In genomic region chr14:77023001-77023996, GRCh38 we compare ENCODE assay signal across 8 cellular contexts. TPM values are rescaled to one million over a fixed set of nuclear protein-coding genes. Genes with fewer than 3 reads are reported as not detected.
DNase-seq lines count a peak whose midpoint lies in the region; ATAC-seq, FAIRE-seq and TF ChIP-seq lines count a peak whose summit lies in the region.

No MANE protein-coding gene starts in this region.

- BruUV-seq in endothelial cell of umbilical vein (replicated peaks; lab: Mats Ljungman, UMichigan): no TSS peak

- peaks cover 12 to 42% (median 36%) of the 10 kb centered on the region in 7 donors for H3K4me1 Mint-ChIP-seq in naive thymus-derived CD4-positive, alpha-beta T cell
- peaks cover 29% of the 10 kb centered on the region for H3K4me1 Mint-ChIP-seq in CD14-positive monocyte

- DNase-seq in activated naive CD4-positive, alpha-beta T cell treated with Interleukin-2 at 50 U/mL for 16 hours: peak; percentile 58
- DNase-seq in activated naive CD4-positive, alpha-beta T cell (lab: John Stamatoyannopoulos, UW): no peak
- DNase-seq in SK-N-MC (ENCODE audit: low read depth, low spot score): no peak
- DNase-seq in endothelial cell of umbilical vein (ENCODE audit: low read depth, low spot score): peak; percentile 28
- peak in 1 of 9 donors; percentile 44 for DNase-seq in naive thymus-derived CD4-positive, alpha-beta T cell
- no peak for DNase-seq in CD14-positive monocyte (ENCODE audit: low spot score)
- no peak for DNase-seq in RCC 7860 (ENCODE audit: low spot score)
- DNase-seq in UCSD-AML1 (lab: John Stamatoyannopoulos, UW; ENCODE audit: unreplicated experiment): no peak

- H2AFZ ChIP-seq in endothelial cell of umbilical vein (ENCODE audit: low read depth, low read length): no peak overlapping the region

- FAIRE-seq in endothelial cell of umbilical vein (lab: Jason Lieb, UNC) (peak; percentile 87), RCC 7860 (lab: Jason Lieb, UNC) (no peak)

- H3K79me2 ChIP-seq in endothelial cell of umbilical vein (ENCODE audit: control insufficient read depth, insufficient read depth, low read length): peaks cover 38% of the 10 kb centered on the region

- CTCF ChIA-PET in endothelial cell of umbilical vein (lab: Charles Lee): interaction anchor here (0.6 to 7.7 kb wide), 19 partner anchors 15 to 150 kb away, joined by 3 to 51 read pairs (median 3); no protein-coding TSS in a partner anchor
- CTCF ChIA-PET in naive thymus-derived CD4-positive, alpha-beta T cell (lab: Charles Lee): interaction anchor here (0.8 to 2.7 kb wide), 5 partner anchors 9 to 110 kb away, joined by 4 to 13 read pairs (median 8); no protein-coding TSS in a partner anchor

- no peaks in the 10 kb centered on the region for H4K20me1 ChIP-seq in endothelial cell of umbilical vein (replicated peaks; ENCODE audit: control insufficient read depth, extremely low read depth, insufficient read depth, low read length)

- H3K4me3 ChIP-seq in SK-N-MC (no peak overlapping the region), endothelial cell of umbilical vein (replicated peaks in 1 of 3; ENCODE audit: insufficient read depth in 1 of 3, low read depth in 1 of 3, low read length in 3 of 3) (no peak overlapping the region)
- H3K4me3 ChIP-seq in naive thymus-derived CD4-positive, alpha-beta T cell (ENCODE audit: low read length): no peak overlapping the region

- ATAC-seq in naive thymus-derived CD4-positive, alpha-beta T cell: no peak

- intact Hi-C loops in endothelial cell of umbilical vein (cut with micrococcal nuclease) (loop anchor here (1.0 kb wide), 2 partner anchors 30 to 110 kb away; no protein-coding TSS in a partner anchor), CD14-positive monocyte (cut with micrococcal nuclease) (loop anchor here in 1 of 2 donors (5.0 kb wide), 1 partner anchor 34 kb away; no protein-coding TSS in a partner anchor)
- intact Hi-C loops in naive thymus-derived CD4-positive, alpha-beta T cell (cut with micrococcal nuclease): no loop called here

- dilution Hi-C loops in endothelial cell of umbilical vein (cut with MboI; ENCODE audit: extremely low pct_ligation_motif_present, low sequenced_read_pairs): no loop called here

- no peak for TF ChIP-seq POLR2A in endothelial cell of umbilical vein (IDR thresholded peaks at IDR 0.05; ENCODE audit: low read depth, low read length)

- no peak overlapping the region for H3K4me2 ChIP-seq in endothelial cell of umbilical vein (ENCODE audit: insufficient read depth, low read length)

- H3K9me3 Mint-ChIP-seq in naive thymus-derived CD4-positive, alpha-beta T cell: no peaks in the 10 kb centered on the region
- no peaks in the 10 kb centered on the region for H3K9me3 Mint-ChIP-seq in CD14-positive monocyte

- H3K27ac ChIP-seq in SK-N-MC (peak overlapping the region; percentile 70), endothelial cell of umbilical vein (ENCODE audit: insufficient read depth, low read depth, low read length) (no peak overlapping the region)
- no peak overlapping the region for H3K27ac ChIP-seq in naive thymus-derived CD4-positive, alpha-beta T cell (ENCODE audit: low read depth, low read length)

- POLR2A ChIA-PET in endothelial cell of umbilical vein (lab: Charles Lee): no interaction called here
- POLR2A ChIA-PET in naive thymus-derived CD4-positive, alpha-beta T cell (lab: Charles Lee): interaction anchor here (0.6 to 7.5 kb wide), 14 partner anchors 9 to 211 kb away, joined by 3 to 73 read pairs (median 4); partner anchors contain the start of gene ANGEL1

- H3K27me3 ChIP-seq in endothelial cell of umbilical vein (ENCODE audit: control insufficient read depth in 2 of 2, insufficient read depth in 2 of 2, low read length in 2 of 2): no peaks in the 10 kb centered on the region
- H3K27me3 ChIP-seq in naive thymus-derived CD4-positive, alpha-beta T cell (ENCODE audit: control insufficient read depth in 2 of 2, insufficient read depth in 2 of 2, low read length in 2 of 2): no peaks in the 10 kb centered on the region

- no peaks in the 10 kb centered on the region for H3K27me3 Mint-ChIP-seq in naive thymus-derived CD4-positive, alpha-beta T cell
- H3K27me3 Mint-ChIP-seq in CD14-positive monocyte (ENCODE audit: low read depth in 3 of 3): no peaks in the 10 kb centered on the region

- H3K9me3 ChIP-seq in SK-N-MC (ENCODE audit: low read depth, low read length) (no peaks in the 10 kb centered on the region), endothelial cell of umbilical vein (replicated peaks; ENCODE audit: control insufficient read depth, insufficient read depth, low read length) (no peaks in the 10 kb centered on the region)
- H3K9me3 ChIP-seq in naive thymus-derived CD4-positive, alpha-beta T cell (ENCODE audit: control insufficient read depth in 2 of 3, low read length in 3 of 3): no peaks in the 10 kb centered on the region

- peak overlapping the region in 9 of 10 donors; percentile 1 to 81 (median 42) for H3K4me3 Mint-ChIP-seq in naive thymus-derived CD4-positive, alpha-beta T cell
- H3K4me3 Mint-ChIP-seq in CD14-positive monocyte: no peak overlapping the region

- no peak for TF ChIP-seq CTCF in endothelial cell of umbilical vein (IDR thresholded peaks at IDR 0.05; ENCODE audit: extremely low read depth in 1 of 2, insufficient read depth in 1 of 2, low read depth in 1 of 2, low read length in 2 of 2)
- TF ChIP-seq CTCF in CD14-positive monocyte (IDR thresholded peaks at IDR 0.05): no peak

- peak overlapping the region in 8 of 9 donors; percentile 3 to 86 (median 58) for H3K27ac Mint-ChIP-seq in naive thymus-derived CD4-positive, alpha-beta T cell
- peak overlapping the region in 3 of 7 donors; percentile 4 to 47 (median 22) for H3K27ac Mint-ChIP-seq in CD14-positive monocyte

- peaks cover 30% of the 10 kb centered on the region for H3K4me1 ChIP-seq in endothelial cell of umbilical vein (ENCODE audit: control insufficient read depth, extremely low read depth, insufficient read depth, low read length)
- H3K4me1 ChIP-seq in naive thymus-derived CD4-positive, alpha-beta T cell (ENCODE audit: control insufficient read depth in 2 of 2, insufficient read depth in 2 of 2, low read length in 2 of 2): peaks cover 28 to 32% of the 10 kb centered on the region in 2 donors

- H3K9me1 ChIP-seq in endothelial cell of umbilical vein (replicated peaks; ENCODE audit: control insufficient read depth, extremely low read depth, insufficient read depth, low read length): no peaks in the 10 kb centered on the region

- H3K9ac ChIP-seq in SK-N-MC (ENCODE audit: insufficient read length) (no peak overlapping the region), endothelial cell of umbilical vein (replicated peaks; ENCODE audit: extremely low read depth, insufficient read depth, low read length) (no peak overlapping the region)

- H3K36me3 ChIP-seq in SK-N-MC (ENCODE audit: insufficient read depth, low read length) (peaks cover 7% of the 10 kb centered on the region), endothelial cell of umbilical vein (ENCODE audit: control insufficient read depth in 2 of 2, extremely low read depth in 1 of 2, insufficient read depth in 2 of 2, low read length in 2 of 2) (no peaks in the 10 kb centered on the region)
- peaks cover 0 to 14% (median 0%) of the 10 kb centered on the region in 3 experiments for H3K36me3 ChIP-seq in naive thymus-derived CD4-positive, alpha-beta T cell (ENCODE audit: control insufficient read depth in 2 of 3, insufficient read depth in 3 of 3, low read length in 3 of 3)

- H3K36me3 Mint-ChIP-seq in naive thymus-derived CD4-positive, alpha-beta T cell: peaks cover 0 to 22% (median 7%) of the 10 kb centered on the region in 5 donors
- H3K36me3 Mint-ChIP-seq in CD14-positive monocyte: peaks cover 20 to 32% of the 10 kb centered on the region in 2 donors

TF ChIP-seq in endothelial cell of umbilical vein, 7 proteins besides CTCF, POLR2A, EP300 and RAD21:
- TF ChIP-seq FOS (IDR thresholded peaks at IDR 0.05; ENCODE audit: borderline replicate concordance, insufficient read depth, low read length): peak; percentile 28
- TF ChIP-seq JUN (IDR thresholded peaks at IDR 0.05; ENCODE audit: borderline replicate concordance, insufficient read depth, insufficient read length, low read depth): peak; percentile 49
- TF ChIP-seq, protein P1, sequence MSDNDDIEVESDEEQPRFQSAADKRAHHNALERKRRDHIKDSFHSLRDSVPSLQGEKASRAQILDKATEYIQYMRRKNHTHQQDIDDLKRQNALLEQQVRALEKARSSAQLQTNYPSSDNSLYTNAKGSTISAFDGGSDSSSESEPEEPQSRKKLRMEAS (IDR thresholded peaks at IDR 0.05; ENCODE audit: insufficient read depth, insufficient read length): no peak

RNA-seq across cellular contexts. Expression of gene IRF2BPL, which starts 5.2 kb away (rescaled TPM):
- 23.1 and 23.3 TPM in 2 replicates for total RNA-seq in endothelial cell of umbilical vein
- polyA plus RNA-seq in endothelial cell of umbilical vein (9.3 and 11.8 TPM in 2 replicates), CD14-positive monocyte (1 to 10 TPM; 1.4 to 1.9 TPM)
- polyA plus RNA-seq in endothelial cell of umbilical vein (2011; cell fraction: cytosol; rRNA removed): 5.0 and 8.9 TPM in 2 replicates
- polyA plus RNA-seq in endothelial cell of umbilical vein (2011; cell fraction: nucleus; rRNA removed): 8.3 and 11.8 TPM in 2 replicates
- 9.8 and 13.7 TPM in 2 replicates for polyA plus RNA-seq in endothelial cell of umbilical vein (2012)
- 6.5 and 8.8 TPM in 2 replicates for polyA minus RNA-seq in endothelial cell of umbilical vein
- 14.1 TPM for polyA minus RNA-seq in endothelial cell of umbilical vein (2011; cell fraction: cytosol; rRNA and poly(A)+ RNA removed)
- 4.9 and 14.9 TPM in 2 replicates for polyA minus RNA-seq in endothelial cell of umbilical vein (2011; cell fraction: nucleus; rRNA and poly(A)+ RNA removed)
- total RNA-seq in naive thymus-derived CD4-positive, alpha-beta T cell: 10 to 100 TPM; 30.2 to 45.2 (median 34.6) TPM
- polyA plus RNA-seq in naive thymus-derived CD4-positive, alpha-beta T cell: 1 to 10 TPM; 3.5 to 3.8 TPM

Comparison
In these comparisons a context has a peak if more than half of its experiments do, and no peak if none do; other contexts are left out.
1. DNase-seq: peak in activated naive CD4-positive, alpha-beta T cell treated with Interleukin-2 at 50 U/mL for 16 hours (single experiment) and endothelial cell of umbilical vein (single experiment); none in activated naive CD4-positive, alpha-beta T cell (0 of 4), SK-N-MC (single experiment), CD14-positive monocyte (single experiment), RCC 7860 (single experiment) and UCSD-AML1 (single experiment).
2. H3K4me3 Mint-ChIP-seq: peak in naive thymus-derived CD4-positive, alpha-beta T cell (9 of 10); none in CD14-positive monocyte (0 of 2).